ENCODE assay signal across 25 cellular contexts in genomic region chr3:194995334-194995733, GRCh38.
"Had no signal": no experiment of that assay in that cellular context is flagged by ENCODE, and none has a peak within 500 bp of the region (broad histone marks: within the 10 kb centered on the region; RNA-seq: fewer than 3 reads in every experiment).

No MANE protein-coding gene starts in this region.

- H3K4me1 ChIP-seq: breast epithelium, gastrocnemius medialis, parathyroid adenoma, right atrium auricular region, spleen, tibial nerve, uterus had no signal

- H3K27ac ChIP-seq: breast epithelium, gastrocnemius medialis, parathyroid adenoma, right atrium auricular region, spleen, tibial nerve, uterus, VCaP had no signal

- DNase-seq: activated CD4-positive, alpha-beta T cell treated with anti-CD3 and anti-CD28 coated beads for 48 hours; activated CD4-positive, alpha-beta T cell treated with anti-CD3 and anti-CD28 coated beads, Interleukin-2, amount 50 U/mL, for 48 hours; activated CD8-positive, alpha-beta memory T cell treated with anti-CD3 and anti-CD28 coated beads, Interleukin-2, amount 50 U/mL, for 4 hours; activated gamma-delta T cell; activated naive CD4-positive, alpha-beta T cell treated with anti-CD3 and anti-CD28 coated beads, Interleukin-2, amount 50 U/mL, for 16 hours; activated naive CD8-positive, alpha-beta T cell treated with anti-CD3 and anti-CD28 coated beads, Interleukin-2, amount 50 U/mL, for 24 hours; activated T-cell treated with anti-CD3 and anti-CD28 coated beads, Interleukin-2, amount 50 U/mL, for 24 hours; amygdala; dermis blood vessel endothelial cell; effector CD8-positive, alpha-beta T cell; gastrocnemius medialis; glutamatergic neuron; left cardiac atrium; nucleus accumbens; spleen; stimulated activated naive CD4-positive, alpha-beta T cell treated with Interleukin-2 at 50 U/mL for 16 hours; T-helper 1 cell; uterus had no signal

- H3K4me3 ChIP-seq: breast epithelium, gastrocnemius medialis, right atrium auricular region, spleen, tibial nerve, uterus had no signal

- ATAC-seq: gastrocnemius medialis; left cardiac atrium; naive thymus-derived CD8-positive, alpha-beta T cell had no signal

- H2AFZ ChIP-seq: parathyroid adenoma had no signal

- H3K36me3 ChIP-seq: breast epithelium, gastrocnemius medialis, right atrium auricular region, spleen, tibial nerve, uterus had no signal

- H3K79me2 ChIP-seq: parathyroid adenoma had no signal

- H3K27me3 ChIP-seq: breast epithelium, gastrocnemius medialis, right atrium auricular region, spleen, tibial nerve, uterus had no signal

- H3K9ac ChIP-seq: parathyroid adenoma had no signal

- FAIRE-seq: keratinocyte had no signal

- H3K9me3 ChIP-seq: breast epithelium, gastrocnemius medialis, right atrium auricular region, spleen, tibial nerve, uterus had no signal
